In genomic region chr14:91837076-91837475, GRCh38 we compare ENCODE assay signal across 1 cellular context.
TF ChIP-seq lines count a peak whose summit lies in the region.

No MANE protein-coding gene starts in this region.

TF ChIP-seq in GM12878, 131 proteins besides CTCF, POLR2A, EP300 and RAD21 (continued from another document):
- TF ChIP-seq REST (IDR thresholded peaks at IDR 0.05; ENCODE audit: low read depth, low read length) (no peak), ZZZ3 (IDR thresholded peaks at IDR 0.05; ENCODE audit: control insufficient read depth, insufficient read length, low read depth) (no peak), POU2F2 (IDR thresholded peaks at IDR 0.05; ENCODE audit: borderline replicate concordance, low read depth, low read length) (no peak), ZBTB33 (IDR thresholded peaks at IDR 0.05) (no peak), SP1 (IDR thresholded peaks at IDR 0.05; ENCODE audit: low read depth, low read length) (no peak), MLLT1 (IDR thresholded peaks at IDR 0.05) (no peak)
